In the genomic region with DNA sequence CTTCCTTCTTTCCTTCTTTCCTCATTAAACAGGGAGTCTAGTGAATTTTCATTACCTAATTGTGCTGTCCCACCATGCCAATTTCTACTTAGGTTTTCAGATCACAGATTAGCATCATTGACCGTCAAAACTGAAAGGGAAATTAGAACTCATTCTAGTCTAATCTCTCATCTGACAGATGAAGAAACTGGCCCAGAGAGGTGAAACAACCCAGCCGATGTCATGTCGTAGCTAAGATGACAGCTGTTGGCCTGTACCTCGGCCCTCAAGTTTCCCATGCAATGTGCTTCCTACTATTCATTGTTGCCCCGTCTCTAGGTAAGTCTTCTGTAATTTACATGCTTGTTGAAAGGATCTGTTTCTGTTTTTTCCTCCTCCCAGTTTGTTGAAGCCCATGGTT, we compare ENCODE assay signal across 22 cellular contexts.
DNase-seq lines count a peak whose midpoint lies in the region; ATAC-seq, FAIRE-seq and TF ChIP-seq lines count a peak whose summit lies in the region.
"Had no signal": no experiment of that assay in that cellular context is flagged by ENCODE, and none has a peak within 500 bp of the region (broad histone marks: within the 10 kb centered on the region; RNA-seq: fewer than 3 reads in every experiment).

No MANE protein-coding gene starts in this region.

- H3K27ac Mint-ChIP-seq in T-helper 2 cell treated with Interferon-gamma antibody and Interleukin-4, amounts not matched to agents 5 μg/mL and 100 μg/mL, for 36 hours = peak overlapping the region; percentile 71
- H3K27ac Mint-ChIP-seq in WTC11 = no peak overlapping the region
- H3K27ac Mint-ChIP-seq: CD14-positive monocyte, GM23338, IgD-negative memory B cell had no signal

- peak overlapping the region; percentile 19; the same call in 1 of the 2 replicates for H3K4me2 ChIP-seq in MM.1S (ENCODE audit: low read depth, low read length)
- H3K4me2 ChIP-seq: A549, BLaER1, GM23338 had no signal

- H3K36me3 ChIP-seq in MM.1S (replicated peaks; ENCODE audit: insufficient read depth, low read length) (no peaks in the 10 kb centered on the region), bronchial epithelial cell (ENCODE audit: control insufficient read depth, insufficient read depth, low read length) (no peaks in the 10 kb centered on the region)
- H3K36me3 ChIP-seq: BLaER1 had no signal

- no peak overlapping the region for H3K27ac ChIP-seq in MM.1S (ENCODE audit: low read length)
- H3K27ac ChIP-seq: 22Rv1, A549, BLaER1 had no signal

- ATAC-seq in GM19025 (IDR thresholded peaks at IDR 0.05; ENCODE audit: low read depth, unreplicated experiment) = peak; percentile 57
- ATAC-seq in WTC11 = no peak
- ATAC-seq: A549, GM23338, HepG2 had no signal

- no peaks in the 10 kb centered on the region for H3K79me2 ChIP-seq in MM.1S (ENCODE audit: low read length)

- H3F3A ChIP-seq in MM.1S (ENCODE audit: insufficient read depth, low read length) = no peaks in the 10 kb centered on the region

- H3K9me3 ChIP-seq in MM.1S (replicated peaks; ENCODE audit: insufficient read depth, low read length) = no peaks in the 10 kb centered on the region
- H3K9me3 ChIP-seq: A549, BLaER1 had no signal

- H4K20me1 ChIP-seq in MM.1S (ENCODE audit: insufficient read depth, low read length) = no peaks in the 10 kb centered on the region
- H4K20me1 ChIP-seq: BLaER1 had no signal

- no peaks in the 10 kb centered on the region for H3K36me3 Mint-ChIP-seq in T-helper 2 cell treated with Interferon-gamma antibody and Interleukin-4, amounts not matched to agents 5 μg/mL and 100 μg/mL, for 36 hours (ENCODE audit: low read depth)
- H3K36me3 Mint-ChIP-seq in WTC11 = no peaks in the 10 kb centered on the region
- H3K36me3 Mint-ChIP-seq: CD14-positive monocyte; CD4-positive, alpha-beta memory T cell had no signal

- H3K4me1 Mint-ChIP-seq in T-helper 2 cell treated with Interferon-gamma antibody and Interleukin-4, amounts not matched to agents 5 μg/mL and 100 μg/mL, for 36 hours (ENCODE audit: low read depth) = peaks cover 11% of the 10 kb centered on the region
- H3K4me1 Mint-ChIP-seq in WTC11 = peaks cover 4% of the 10 kb centered on the region; the same call in 1 of the 2 replicates

- FAIRE-seq in bronchial epithelial cell (lab: Jason Lieb, UNC) = peak; percentile 79
- FAIRE-seq: A549, GM12892, H54, HepG2 had no signal

- DNase-seq in T-helper 2 cell treated with Interferon-gamma antibody and Interleukin-4, amounts not matched to agents 5 μg/mL and 100 μg/mL, for 36 hours (ENCODE audit: low spot score) = no peak
- DNase-seq in T-helper 2 cell (no peak), MM.1S (peak; percentile 55), bronchial epithelial cell (ENCODE audit: low read depth) (no peak), WTC11 (ENCODE audit: low spot score) (no peak), germinal center (ENCODE audit: low spot score) (no peak), DMS 273 treated with DMSO at 0.1 percent for 48 hours (lab: John Stamatoyannopoulos, UW) (no peak)
- DNase-seq: AML-193; CD4-positive, alpha-beta memory T cell; DMS79 treated with DMSO at 0.1 percent for 48 hours; HCEC 1CT; KBM-7 had no signal

- H3K9me3 Mint-ChIP-seq in T-helper 2 cell treated with Interferon-gamma antibody and Interleukin-4, amounts not matched to agents 5 μg/mL and 100 μg/mL, for 36 hours = no peaks in the 10 kb centered on the region
- peaks cover 5% of the 10 kb centered on the region for H3K9me3 Mint-ChIP-seq in WTC11
- H3K9me3 Mint-ChIP-seq: CD4-positive, alpha-beta memory T cell; GM23338; IgD-negative memory B cell had no signal

- H3K4me3 ChIP-seq in MM.1S (ENCODE audit: low read length) (no peak overlapping the region), bronchial epithelial cell (ENCODE audit: low read depth, low read length) (no peak overlapping the region)
- H3K4me3 ChIP-seq: A549, BLaER1, GM23338 had no signal

- POLR2A ChIA-PET in WTC11 (lab: Charles Lee) = no interaction called here

- TF ChIP-seq CTCF in MM.1S (IDR thresholded peaks at IDR 0.05; ENCODE audit: low read length) (no peak), bronchial epithelial cell (IDR thresholded peaks at IDR 0.05; ENCODE audit: insufficient read depth, low read length, severe bottlenecking) (no peak), WTC11 (IDR thresholded peaks at IDR 0.05) (no peak)

- no peaks in the 10 kb centered on the region for H3K9me2 ChIP-seq in MM.1S (replicated peaks; ENCODE audit: insufficient read depth, low read length)

- CTCF ChIA-PET in WTC11 (lab: Charles Lee) = interaction anchor here (0.8 to 5.9 kb wide), 3 partner anchors 165 to 175 kb away, joined by 4 to 158 read pairs (median 92); no protein-coding TSS in a partner anchor

- no peaks in the 10 kb centered on the region for H3K27me3 ChIP-seq in MM.1S (replicated peaks; ENCODE audit: insufficient read depth, low read length)
- no peaks in the 10 kb centered on the region for H3K27me3 ChIP-seq in bronchial epithelial cell (ENCODE audit: control insufficient read depth, insufficient read depth, low read length)
- H3K27me3 ChIP-seq: BLaER1 had no signal

- no peak overlapping the region for H3K4me3 Mint-ChIP-seq in T-helper 2 cell treated with Interferon-gamma antibody and Interleukin-4, amounts not matched to agents 5 μg/mL and 100 μg/mL, for 36 hours
- no peak overlapping the region for H3K4me3 Mint-ChIP-seq in WTC11
- H3K4me3 Mint-ChIP-seq: CD14-positive monocyte; CD4-positive, alpha-beta memory T cell; GM23338; IgD-negative memory B cell had no signal

- H3K27me3 Mint-ChIP-seq in T-helper 2 cell treated with Interferon-gamma antibody and Interleukin-4, amounts not matched to agents 5 μg/mL and 100 μg/mL, for 36 hours (ENCODE audit: low read depth) = peaks cover 6% of the 10 kb centered on the region
- no peaks in the 10 kb centered on the region for H3K27me3 Mint-ChIP-seq in WTC11 (ENCODE audit: low read depth)

- no peak overlapping the region; the same call in 1 of the 2 replicates for H3K9ac ChIP-seq in MM.1S (ENCODE audit: low read length)
- H3K9ac ChIP-seq: BLaER1 had no signal

- peak overlapping the region; percentile 28; the same call in 1 of the 2 replicates for H2AFZ ChIP-seq in MM.1S (ENCODE audit: low read length)
- H2AFZ ChIP-seq: GM23338 had no signal

- peaks cover 15% of the 10 kb centered on the region; the same call in 1 of the 2 replicates for H3K4me1 ChIP-seq in MM.1S (ENCODE audit: low read length)
- H3K4me1 ChIP-seq: A549 had no signal

TF ChIP-seq in WTC11, 78 proteins besides CTCF, POLR2A, EP300 and RAD21:
- TF ChIP-seq ELF4 (CRISPR knock-in tag; IDR thresholded peaks at IDR 0.05; ENCODE audit: low read depth) = no peak
- TF ChIP-seq ZNF232 (CRISPR knock-in tag; IDR thresholded peaks at IDR 0.05) = no peak
- no peak for TF ChIP-seq FOXJ3 (CRISPR knock-in tag; IDR thresholded peaks at IDR 0.05; ENCODE audit: borderline replicate concordance)
- TF ChIP-seq IRF2 (CRISPR knock-in tag; IDR thresholded peaks at IDR 0.05; ENCODE audit: borderline replicate concordance, low read depth) = no peak
- TF ChIP-seq ESRRA (CRISPR knock-in tag; IDR thresholded peaks at IDR 0.05; ENCODE audit: borderline replicate concordance) = no peak
- TF ChIP-seq MXD4 (CRISPR knock-in tag; IDR thresholded peaks at IDR 0.05; ENCODE audit: borderline replicate concordance) = no peak
- TF ChIP-seq, protein P1, sequence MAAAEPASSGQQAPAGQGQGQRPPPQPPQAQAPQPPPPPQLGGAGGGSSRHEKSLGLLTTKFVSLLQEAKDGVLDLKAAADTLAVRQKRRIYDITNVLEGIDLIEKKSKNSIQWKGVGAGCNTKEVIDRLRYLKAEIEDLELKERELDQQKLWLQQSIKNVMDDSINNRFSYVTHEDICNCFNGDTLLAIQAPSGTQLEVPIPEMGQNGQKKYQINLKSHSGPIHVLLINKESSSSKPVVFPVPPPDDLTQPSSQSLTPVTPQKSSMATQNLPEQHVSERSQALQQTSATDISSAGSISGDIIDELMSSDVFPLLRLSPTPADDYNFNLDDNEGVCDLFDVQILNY (CRISPR knock-in tag; IDR thresholded peaks at IDR 0.05) = no peak
- no peak for TF ChIP-seq RELA (CRISPR knock-in tag; IDR thresholded peaks at IDR 0.05; ENCODE audit: borderline replicate concordance)
- no peak for TF ChIP-seq NR2C2 (CRISPR knock-in tag; IDR thresholded peaks at IDR 0.05)
- TF ChIP-seq TP53 (CRISPR knock-in tag; IDR thresholded peaks at IDR 0.05) = no peak
- TF ChIP-seq, protein P2, sequence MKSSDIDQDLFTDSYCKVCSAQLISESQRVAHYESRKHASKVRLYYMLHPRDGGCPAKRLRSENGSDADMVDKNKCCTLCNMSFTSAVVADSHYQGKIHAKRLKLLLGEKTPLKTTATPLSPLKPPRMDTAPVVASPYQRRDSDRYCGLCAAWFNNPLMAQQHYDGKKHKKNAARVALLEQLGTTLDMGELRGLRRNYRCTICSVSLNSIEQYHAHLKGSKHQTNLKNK (CRISPR knock-in tag; IDR thresholded peaks at IDR 0.05) = no peak
- TF ChIP-seq TEAD1 (CRISPR knock-in tag; IDR thresholded peaks at IDR 0.05) = no peak
- no peak for TF ChIP-seq NFE2L1 (CRISPR knock-in tag; IDR thresholded peaks at IDR 0.05)
- no peak for TF ChIP-seq ZNF263 (CRISPR knock-in tag; IDR thresholded peaks at IDR 0.05; ENCODE audit: low read depth)
- TF ChIP-seq JUN (CRISPR knock-in tag; IDR thresholded peaks at IDR 0.05) = no peak
- no peak for TF ChIP-seq TCF7 (CRISPR knock-in tag; IDR thresholded peaks at IDR 0.05; ENCODE audit: low read depth)
- no peak for TF ChIP-seq ZNF671 (CRISPR knock-in tag; IDR thresholded peaks at IDR 0.05)
- TF ChIP-seq ETV6 (CRISPR knock-in tag; IDR thresholded peaks at IDR 0.05) = no peak
- no peak for TF ChIP-seq SOX15 (CRISPR knock-in tag; IDR thresholded peaks at IDR 0.05)
